9 cellular contexts compared by ENCODE assay signal in genomic region chr3:10890665-10891064, GRCh38.
"Had no signal": no experiment of that assay in that cellular context is flagged by ENCODE, and none has a peak within 500 bp of the region (broad histone marks: within the 10 kb centered on the region; RNA-seq: fewer than 3 reads in every experiment).

No MANE protein-coding gene starts in this region.

- H3K4me2 ChIP-seq: KMS-11 had no signal

- H3K4me3 ChIP-seq: GM23248, HAP-1 had no signal

- H3K36me3 ChIP-seq: HAP-1 had no signal

- H3K4me1 ChIP-seq: HAP-1 had no signal

- ATAC-seq: HCT116 had no signal

- H2AFZ ChIP-seq: GM23248 had no signal

- H3K9ac ChIP-seq: GM23248, KMS-11 had no signal

- H3K27ac ChIP-seq: GM23248, HL-60, KMS-11 had no signal

- DNase-seq: GM23248, GOT3, H7, IMR-90, KBM-7 had no signal
